Comparison of ENCODE assay signal across 10 cellular contexts in genomic region chr15:96358006-96358794, GRCh38. TPM values are rescaled to one million over a fixed set of nuclear protein-coding genes. Genes with fewer than 3 reads are reported as not detected.
DNase-seq lines count a peak whose midpoint lies in the region; TF ChIP-seq lines count a peak whose summit lies in the region.
"Had no signal": no experiment of that assay in that cellular context is flagged by ENCODE, and none has a peak within 500 bp of the region (broad histone marks: within the 10 kb centered on the region; RNA-seq: fewer than 3 reads in every experiment).

No MANE protein-coding gene starts in this region.

- intact Hi-C loops in activated CD4-positive, alpha-beta memory T cell treated with anti-CD3 and anti-CD28 coated beads for 36 hours (cut with micrococcal nuclease) = no loop called here

- H3K36me3 Mint-ChIP-seq in activated CD4-positive, alpha-beta memory T cell treated with anti-CD3 and anti-CD28 coated beads for 36 hours = peaks cover 9% of the 10 kb centered on the region

- DNase-seq in NOMO-1 treated with DMSO at 0.1 percent for 48 hours (lab: John Stamatoyannopoulos, UW; ENCODE audit: unreplicated experiment) (peak; percentile 30), NOMO-1 treated with dmso at 0.1 percent for 144 hours (lab: John Stamatoyannopoulos, UW; ENCODE audit: unreplicated experiment) (no peak), fibroblast of the aortic adventitia (ENCODE audit: low read depth) (no peak), NCI-H146 (lab: John Stamatoyannopoulos, UW) (no peak), EL (no peak), SW480 (ENCODE audit: low spot score) (no peak)
- DNase-seq in activated CD4-positive, alpha-beta memory T cell treated with anti-CD3 and anti-CD28 coated beads for 36 hours = no peak
- DNase-seq: 8988T, WERI-Rb-1 had no signal

- H3K9me3 Mint-ChIP-seq in activated CD4-positive, alpha-beta memory T cell treated with anti-CD3 and anti-CD28 coated beads for 36 hours = peaks cover 6% of the 10 kb centered on the region

- POLR2A ChIA-PET in activated CD4-positive, alpha-beta memory T cell treated with anti-CD3 and anti-CD28 coated beads for 36 hours (lab: Charles Lee) = interaction anchor here (0.6 kb wide), 1 partner anchor 1755 kb away, joined by 3 read pairs; no protein-coding TSS in a partner anchor

- H3K9ac ChIP-seq in skeletal muscle satellite cell (ENCODE audit: low read depth, low read length) = no peak overlapping the region

- H3K4me3 Mint-ChIP-seq in activated CD4-positive, alpha-beta memory T cell treated with anti-CD3 and anti-CD28 coated beads for 36 hours = peak overlapping the region; percentile 65

- peaks cover 49% of the 10 kb centered on the region for H3K27me3 Mint-ChIP-seq in activated CD4-positive, alpha-beta memory T cell treated with anti-CD3 and anti-CD28 coated beads for 36 hours

- H3K36me3 ChIP-seq in skeletal muscle satellite cell (ENCODE audit: insufficient read depth, low read length) = no peaks in the 10 kb centered on the region
- H3K36me3 ChIP-seq: WERI-Rb-1 had no signal

- no peak overlapping the region for H3K27ac Mint-ChIP-seq in activated CD4-positive, alpha-beta memory T cell treated with anti-CD3 and anti-CD28 coated beads for 36 hours

- no peak for TF ChIP-seq CTCF in fibroblast of the aortic adventitia (IDR thresholded peaks at IDR 0.05; ENCODE audit: insufficient read depth, low read length)

- H3K4me1 ChIP-seq in skeletal muscle satellite cell (ENCODE audit: control insufficient read depth, insufficient read depth, low read length) = peaks cover 35% of the 10 kb centered on the region

- no peaks in the 10 kb centered on the region for H3K9me3 ChIP-seq in skeletal muscle satellite cell (replicated peaks; ENCODE audit: low read length)

- peak overlapping the region; percentile 82 for H3K4me2 ChIP-seq in skeletal muscle satellite cell (ENCODE audit: low read length)

- no peaks in the 10 kb centered on the region for H3K27me3 ChIP-seq in skeletal muscle satellite cell (ENCODE audit: control insufficient read depth, insufficient read depth, low read length)

- H3K4me3 ChIP-seq in fibroblast of the aortic adventitia (ENCODE audit: low read depth, low read length) (peak overlapping the region; percentile 78), skeletal muscle satellite cell (ENCODE audit: low read length) (peak overlapping the region; percentile 91)

- CTCF ChIA-PET in activated CD4-positive, alpha-beta memory T cell treated with anti-CD3 and anti-CD28 coated beads for 36 hours (lab: Charles Lee) = interaction anchor here (1.1 to 1.6 kb wide), 3 partner anchors 15 to 30 kb away, joined by 3 read pairs; no protein-coding TSS in a partner anchor

- H3K4me1 Mint-ChIP-seq in activated CD4-positive, alpha-beta memory T cell treated with anti-CD3 and anti-CD28 coated beads for 36 hours (ENCODE audit: low read depth) = peaks cover 20% of the 10 kb centered on the region

RNA-seq across cellular contexts. Expression of gene NR2F2, which starts 27.7 kb away (rescaled TPM):
- not detected for total RNA-seq in activated CD4-positive, alpha-beta memory T cell treated with anti-CD3 and anti-CD28 coated beads for 36 hours
- 15.5 and 20.2 TPM in 2 replicates for total RNA-seq in fibroblast of the aortic adventitia (ENCODE audit: low replicate concordance)
- 9.9 and 10.0 TPM in 2 replicates for total RNA-seq in skeletal muscle satellite cell (2012; rRNA removed)

Comparison
In these comparisons a context has a peak if more than half of its experiments do, and no peak if none do; other contexts are left out.
1. RNA of gene NR2F2, which starts 27.7 kb away (total RNA-seq): 15.5 to 20.2 TPM in fibroblast of the aortic adventitia; not detected in activated CD4-positive, alpha-beta memory T cell treated with anti-CD3 and anti-CD28 coated beads for 36 hours; every median in the first group is over 10 times any median in the second.